Comparison of ENCODE assay signal across 27 cellular contexts in the genomic region with DNA sequence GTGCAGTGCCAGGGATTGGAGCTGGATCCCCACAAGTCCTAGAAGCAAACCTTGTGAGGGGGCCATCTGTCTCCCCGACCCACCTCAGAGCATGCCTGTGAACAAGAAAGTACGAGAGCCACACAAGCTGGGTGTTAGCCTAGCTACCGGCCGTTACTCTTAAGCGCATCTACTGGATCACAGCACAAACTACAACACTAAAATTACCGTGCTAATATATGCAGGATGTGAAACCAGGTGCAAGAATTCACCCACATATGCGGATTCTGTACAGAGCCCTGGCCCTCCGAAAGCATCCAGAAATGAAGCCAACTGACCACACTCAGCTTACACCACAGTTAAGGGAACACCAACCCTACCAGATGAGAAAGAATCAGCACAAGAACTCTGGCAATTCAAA. TPM values are rescaled to one million over a fixed set of nuclear protein-coding genes. Genes with fewer than 3 reads are reported as not detected.
DNase-seq lines count a peak whose midpoint lies in the region; ATAC-seq, FAIRE-seq and TF ChIP-seq lines count a peak whose summit lies in the region.
"Had no signal": no experiment of that assay in that cellular context is flagged by ENCODE, and none has a peak within 500 bp of the region (broad histone marks: within the 10 kb centered on the region; RNA-seq: fewer than 3 reads in every experiment).

No MANE protein-coding gene starts in this region.

- peaks cover 69% of the 10 kb centered on the region for H3K27me3 Mint-ChIP-seq in MCF 10A (ENCODE audit: insufficient read depth, unreplicated experiment)
- H3K27me3 Mint-ChIP-seq in activated naive CD8-positive, alpha-beta T cell treated with anti-CD3 and anti-CD28 coated beads for 36 hours = no peaks in the 10 kb centered on the region
- H3K27me3 Mint-ChIP-seq: CD4-positive, alpha-beta T cell; type B pancreatic cell had no signal

- intact Hi-C loops in body of pancreas (cut with DNase I) = no loop called here
- intact Hi-C loops in MCF 10A (cut with micrococcal nuclease) = no loop called here
- intact Hi-C loops in transverse colon (cut with DNase I; ENCODE audit: low total_unique reads) = no loop called here

- no peaks in the 10 kb centered on the region for H3K4me1 Mint-ChIP-seq in MCF 10A (ENCODE audit: insufficient read depth, unreplicated experiment)
- H3K4me1 Mint-ChIP-seq in activated naive CD8-positive, alpha-beta T cell treated with anti-CD3 and anti-CD28 coated beads for 36 hours = no peaks in the 10 kb centered on the region

- FAIRE-seq in GM12892 (lab: Jason Lieb, UNC) = peak; percentile 90

- TF ChIP-seq POLR2A in GM12892 (IDR thresholded peaks at IDR 0.05; ENCODE audit: low read depth, low read length) = no peak
- TF ChIP-seq POLR2A in body of pancreas (IDR thresholded peaks at IDR 0.05) = no peak
- TF ChIP-seq POLR2A in transverse colon (IDR thresholded peaks at IDR 0.05) = no peak

- no TSS peak for BruUV-seq in MCF 10A (replicated peaks; lab: Mats Ljungman, UMichigan)

- DNase-seq in GM12892 (ENCODE audit: insufficient read length) (no peak), body of pancreas (no peak), DMS53 treated with DMSO at 0.1 percent for 48 hours (lab: John Stamatoyannopoulos, UW; ENCODE audit: unreplicated experiment) (no peak), MCF 10A (ENCODE audit: unreplicated experiment) (no peak), transverse colon (no peak)
- DNase-seq in activated naive CD8-positive, alpha-beta T cell treated with anti-CD3 and anti-CD28 coated beads for 36 hours = no peak
- DNase-seq: amniotic stem cell; CD4-positive, alpha-beta T cell; DMS79 treated with DMSO at 0.1 percent for 48 hours; effector CD4-positive, alpha-beta T cell; esophagus squamous epithelium; glutamatergic neuron; left ventricle myocardium superior; NCI-H146; NCI-H2227 treated with DMSO at 0.1 percent for 48 hours; Peyer's patch; right lobe of liver; stimulated activated naive CD8-positive, alpha-beta T cell treated with anti-CD3 and anti-CD28 coated beads, Interleukin-15, Interleukin-2, amounts not matched to agents 100 U/mL and 50 U/mL, for 24 hours had no signal

- TF ChIP-seq CTCF in body of pancreas (IDR thresholded peaks at IDR 0.05) = no peak
- TF ChIP-seq CTCF in MCF 10A (IDR thresholded peaks at IDR 0.05; ENCODE audit: unreplicated experiment) = no peak
- TF ChIP-seq CTCF in transverse colon (IDR thresholded peaks at IDR 0.05) = no peak

- ATAC-seq in GM21360 (IDR thresholded peaks at IDR 0.05; ENCODE audit: unreplicated experiment) (peak; percentile 93), HG03025 (IDR thresholded peaks at IDR 0.05; ENCODE audit: low FRiP score, unreplicated experiment) (peak; percentile 97), body of pancreas (peak; percentile 45)
- ATAC-seq: activated CD4-positive, CD25-positive, alpha-beta regulatory T cell treated with anti-CD3 and anti-CD28 coated beads, Interleukin-2, amount 50 U/mL, for 24 hours; left ventricle myocardium superior; right lobe of liver; stimulated activated naive CD8-positive, alpha-beta T cell treated with anti-CD3 and anti-CD28 coated beads, Interleukin-15, Interleukin-2, amounts not matched to agents 100 U/mL and 50 U/mL, for 24 hours had no signal

- H3K27ac Mint-ChIP-seq in MCF 10A (ENCODE audit: low read depth, unreplicated experiment) = no peak overlapping the region
- H3K27ac Mint-ChIP-seq in activated naive CD8-positive, alpha-beta T cell treated with anti-CD3 and anti-CD28 coated beads for 36 hours = no peak overlapping the region
- H3K27ac Mint-ChIP-seq: CD4-positive, alpha-beta T cell; type B pancreatic cell had no signal

- H3K4me3 Mint-ChIP-seq in MCF 10A (ENCODE audit: unreplicated experiment) = no peak overlapping the region
- no peak overlapping the region for H3K4me3 Mint-ChIP-seq in activated naive CD8-positive, alpha-beta T cell treated with anti-CD3 and anti-CD28 coated beads for 36 hours
- H3K4me3 Mint-ChIP-seq: CD4-positive, alpha-beta T cell; type B pancreatic cell had no signal

- no peaks in the 10 kb centered on the region for H3K36me3 Mint-ChIP-seq in MCF 10A (ENCODE audit: insufficient read depth, unreplicated experiment)
- no peaks in the 10 kb centered on the region for H3K36me3 Mint-ChIP-seq in activated naive CD8-positive, alpha-beta T cell treated with anti-CD3 and anti-CD28 coated beads for 36 hours
- H3K36me3 Mint-ChIP-seq: type B pancreatic cell had no signal

- H3K36me3 ChIP-seq in body of pancreas (replicated peaks in 1 of 2; ENCODE audit: insufficient read depth in 1 of 2, low read depth in 2 of 2) (no peaks in the 10 kb centered on the region), transverse colon (no peaks in the 10 kb centered on the region)
- H3K36me3 ChIP-seq: esophagus squamous epithelium, Peyer's patch, right lobe of liver had no signal

- peak overlapping the region in 2 of 4 donors; percentile 2 to 34 for H3K27ac ChIP-seq in body of pancreas
- H3K27ac ChIP-seq in transverse colon = no peak overlapping the region
- H3K27ac ChIP-seq: esophagus squamous epithelium, Peyer's patch, right lobe of liver, SK-N-MC had no signal

- no peaks in the 10 kb centered on the region for H3K9me3 ChIP-seq in body of pancreas
- H3K9me3 ChIP-seq in transverse colon = no peaks in the 10 kb centered on the region
- H3K9me3 ChIP-seq: esophagus squamous epithelium, Peyer's patch, right lobe of liver had no signal

- CTCF ChIA-PET in MCF 10A (lab: Yijun Ruan, JAX) = interaction anchor here (1.0 to 1.7 kb wide), 4 partner anchors 20 to 198 kb away, joined by 3 to 6 read pairs (median 4); no protein-coding TSS in a partner anchor

- H3K4me1 ChIP-seq in body of pancreas (peaks cover 6% of the 10 kb centered on the region), transverse colon (no peaks in the 10 kb centered on the region)
- H3K4me1 ChIP-seq: esophagus squamous epithelium, Peyer's patch, right lobe of liver had no signal

- in situ Hi-C loops in transverse colon (cut with MboI; ENCODE audit: low pct_ligation_motif_present in 1 of 4, low pct_unique_long_range_greater_than_20kb in 1 of 4, low sequenced_read_pairs in 3 of 4) = no loop called here

- no peak for TF ChIP-seq EP300 in transverse colon (IDR thresholded peaks at IDR 0.05; ENCODE audit: low read depth)

- H3K4me3 ChIP-seq in body of pancreas (no peak overlapping the region), transverse colon (no peak overlapping the region)
- H3K4me3 ChIP-seq: esophagus squamous epithelium, Peyer's patch, right lobe of liver, SK-N-MC had no signal

- WGBS in body of pancreas, 2 donors = 56 to 74% methylated on average over 8 of the region's 8 CpGs
- WGBS in transverse colon (ENCODE audit: low coverage in 1 of 2), 2 donors = 78% methylated on average over 8 of the region's 8 CpGs; no CpG with 5 or more reads in 1 of the 2 donors

- POLR2A ChIA-PET in MCF 10A (lab: Yijun Ruan, JAX) = interaction anchor here (1.2 kb wide), 1 partner anchor 17 kb away, joined by 3 read pairs; no protein-coding TSS in a partner anchor

- H3K27me3 ChIP-seq in body of pancreas (no peaks in the 10 kb centered on the region), transverse colon (no peaks in the 10 kb centered on the region)
- H3K27me3 ChIP-seq: esophagus squamous epithelium, Peyer's patch, right lobe of liver had no signal

- H3K9me3 Mint-ChIP-seq in MCF 10A (ENCODE audit: unreplicated experiment) = no peaks in the 10 kb centered on the region
- H3K9me3 Mint-ChIP-seq in activated naive CD8-positive, alpha-beta T cell treated with anti-CD3 and anti-CD28 coated beads for 36 hours = no peaks in the 10 kb centered on the region
- H3K9me3 Mint-ChIP-seq: CD4-positive, alpha-beta T cell; type B pancreatic cell had no signal

RNA-seq across cellular contexts. Expression of gene PRSS1, which starts 16.0 kb away (rescaled TPM):
- not detected for polyA plus RNA-seq in GM12892 (2012; ENCODE audit: missing spikeins)
- total RNA-seq in body of pancreas = over 10,000 TPM; 29,602 to 44,177 TPM
- not detected in 2 replicates for total RNA-seq in MCF 10A (2022)
- not detected for total RNA-seq in transverse colon
- not detected for total RNA-seq in activated naive CD8-positive, alpha-beta T cell treated with anti-CD3 and anti-CD28 coated beads for 36 hours
- total RNA-seq: cardiac septum; CD4-positive, alpha-beta T cell; esophagus squamous epithelium; left ventricle myocardium superior; M059J; omental fat pad; Peyer's patch; right lobe of liver had no signal
- polyA plus RNA-seq: AG04450 had no signal

RNA-seq across cellular contexts. Expression of gene PRSS2, which starts 37.5 kb away (rescaled TPM):
- polyA plus RNA-seq in GM12892 (2012; ENCODE audit: missing spikeins) = 0.91 TPM
- over 10,000 TPM; 15,993 to 74,693 TPM for total RNA-seq in body of pancreas
- not detected in 2 replicates for total RNA-seq in MCF 10A (2022)
- not detected for total RNA-seq in transverse colon
- not detected for total RNA-seq in activated naive CD8-positive, alpha-beta T cell treated with anti-CD3 and anti-CD28 coated beads for 36 hours
- total RNA-seq: cardiac septum; CD4-positive, alpha-beta T cell; esophagus squamous epithelium; left ventricle myocardium superior; M059J had no signal
- polyA plus RNA-seq: AG04450 had no signal

Comparison
In these comparisons a context has a peak if more than half of its experiments do, and no peak if none do; other contexts are left out.
1. ATAC-seq: peak in every context shown above with its lines; median percentile 97 in HG03025; 93 in GM21360; 45 in body of pancreas.
2. RNA of gene PRSS1, which starts 16.0 kb away (total RNA-seq): 29,602 to 44,177 TPM in body of pancreas; not detected in MCF 10A, not detected in transverse colon and not detected in activated naive CD8-positive, alpha-beta T cell treated with anti-CD3 and anti-CD28 coated beads for 36 hours; every median in the first group is over 1,000 times any median in the second.
3. RNA of gene PRSS2, which starts 37.5 kb away (total RNA-seq): 15,993 to 74,693 TPM in body of pancreas; not detected in MCF 10A, not detected in transverse colon and not detected in activated naive CD8-positive, alpha-beta T cell treated with anti-CD3 and anti-CD28 coated beads for 36 hours; every median in the first group is over 1,000 times any median in the second.